Comparison of ENCODE assay signal across 23 cellular contexts in genomic region chr2:198660491-198660890, GRCh38.
"Had no signal": no experiment of that assay in that cellular context is flagged by ENCODE, and none has a peak within 500 bp of the region (broad histone marks: within the 10 kb centered on the region; RNA-seq: fewer than 3 reads in every experiment).

No MANE protein-coding gene starts in this region.

- H3K4me2 ChIP-seq: hepatocyte, neural progenitor cell had no signal

- H3K27me3 Mint-ChIP-seq: dendritic cell treated with granulocyte-macrophage colony-stimulating factor and Interleukin-4, amounts not matched to agents 40 ng/mL and 50 ng/mL, for 4 days; memory B cell; natural killer cell treated with Interleukin-12 subunit alpha and Interleukin-12 subunit beta and Interleukin-15 and Interleukin-18, amount 100 ng/mL, for 72 hours; progenitor cell of endocrine pancreas had no signal

- H3K9me3 ChIP-seq: esophagus squamous epithelium, left ventricle myocardium inferior, lower lobe of right lung, pancreas, stomach, upper lobe of left lung, uterus had no signal

- H3K4me3 ChIP-seq: esophagus squamous epithelium, hepatocyte, left ventricle myocardium inferior, lower lobe of right lung, neural progenitor cell, pancreas, stomach, upper lobe of left lung, uterus had no signal

- H3K4me1 ChIP-seq: esophagus squamous epithelium, left ventricle myocardium inferior, lower lobe of right lung, neural progenitor cell, pancreas, stomach, upper lobe of left lung, uterus had no signal

- H3K36me3 Mint-ChIP-seq: memory B cell; mesothelial cell of epicardium; natural killer cell treated with Interleukin-12 subunit alpha and Interleukin-12 subunit beta and Interleukin-15 and Interleukin-18, amount 100 ng/mL, for 72 hours; neural progenitor cell had no signal

- H3K4me3 Mint-ChIP-seq: dendritic cell treated with granulocyte-macrophage colony-stimulating factor and Interleukin-4, amounts not matched to agents 40 ng/mL and 50 ng/mL, for 4 days; memory B cell; mesothelial cell of epicardium; natural killer cell treated with Interleukin-12 subunit alpha and Interleukin-12 subunit beta and Interleukin-15 and Interleukin-18, amount 100 ng/mL, for 72 hours; neural progenitor cell had no signal

- H3K27ac Mint-ChIP-seq: dendritic cell treated with granulocyte-macrophage colony-stimulating factor and Interleukin-4, amounts not matched to agents 40 ng/mL and 50 ng/mL, for 4 days; memory B cell; mesothelial cell of epicardium; natural killer cell treated with Interleukin-12 subunit alpha and Interleukin-12 subunit beta and Interleukin-15 and Interleukin-18, amount 100 ng/mL, for 72 hours; neural progenitor cell; progenitor cell of endocrine pancreas had no signal

- H3K27me3 ChIP-seq: esophagus squamous epithelium, hepatocyte, neural progenitor cell, pancreas, stomach, upper lobe of left lung, uterus had no signal

- ATAC-seq: left cardiac atrium; lower lobe of right lung; natural killer cell treated with Interleukin-12 subunit alpha and Interleukin-12 subunit beta and Interleukin-15 and Interleukin-18, amount 100 ng/mL, for 72 hours; pancreas; right cardiac atrium had no signal

- H2AFZ ChIP-seq: hepatocyte, neural progenitor cell had no signal

- H3K79me2 ChIP-seq: hepatocyte had no signal

- DNase-seq: esophagus squamous epithelium; foreskin melanocyte; head of caudate nucleus; kidney; left cardiac atrium; left ventricle myocardium inferior; lower lobe of right lung; nucleus accumbens; pancreas; right cardiac atrium; small intestine; stimulated activated CD4-positive, alpha-beta T cell treated with anti-CD3 and anti-CD28 coated beads, Interleukin-12 subunit alpha, Interleukin-12 subunit beta, amount 100 ng/mL, for 4 hours; stimulated activated naive CD4-positive, alpha-beta T cell; stomach; upper lobe of left lung; uterus had no signal

- H3K36me3 ChIP-seq: esophagus squamous epithelium, left ventricle myocardium inferior, lower lobe of right lung, neural progenitor cell, pancreas, stomach, upper lobe of left lung, uterus had no signal

- H3K27ac ChIP-seq: esophagus squamous epithelium, hepatocyte, left ventricle myocardium inferior, lower lobe of right lung, neural progenitor cell, pancreas, stomach, upper lobe of left lung, uterus had no signal

- H3K4me1 Mint-ChIP-seq: memory B cell, neural progenitor cell had no signal

- H3K9me3 Mint-ChIP-seq: dendritic cell treated with granulocyte-macrophage colony-stimulating factor and Interleukin-4, amounts not matched to agents 40 ng/mL and 50 ng/mL, for 4 days; memory B cell; mesothelial cell of epicardium; natural killer cell treated with Interleukin-12 subunit alpha and Interleukin-12 subunit beta and Interleukin-15 and Interleukin-18, amount 100 ng/mL, for 72 hours; neural progenitor cell had no signal

- H3K9ac ChIP-seq: neural progenitor cell had no signal
